8 cellular contexts compared by ENCODE assay signal in genomic region chr19:680287-681028, GRCh38. TPM values are rescaled to one million over a fixed set of nuclear protein-coding genes. Genes with fewer than 3 reads are reported as not detected.
DNase-seq lines count a peak whose midpoint lies in the region; TF ChIP-seq lines count a peak whose summit lies in the region.

No MANE protein-coding gene starts in this region.

- H3K27me3 ChIP-seq in MG63 (no peaks in the 10 kb centered on the region), neutrophil (peaks cover 3% of the 10 kb centered on the region)

- H3K4me3 ChIP-seq in MG63 (peak overlapping the region; percentile 58), neutrophil (ENCODE audit: low read depth in 1 of 2, low read length in 1 of 2) (peak overlapping the region; percentile 68 to 69)

- H3K27ac ChIP-seq in neutrophil (peak overlapping the region; percentile 88), substantia nigra (ENCODE audit: low read depth, low read length, poor library complexity, severe bottlenecking) (peak overlapping the region; percentile 85)

- TF ChIP-seq CTCF in neutrophil (IDR thresholded peaks at IDR 0.05) = peak; percentile 88

- H3K4me1 ChIP-seq in neutrophil (ENCODE audit: control insufficient read depth in 1 of 2, insufficient read depth in 1 of 2, low read depth in 1 of 2, low read length in 1 of 2) = peaks cover 45 to 58% of the 10 kb centered on the region in 2 experiments

- H3K36me3 ChIP-seq in MG63 (no peaks in the 10 kb centered on the region; the same call in 1 of the 2 replicates), neutrophil (no peaks in the 10 kb centered on the region)

- no peaks in the 10 kb centered on the region for H3K9me3 ChIP-seq in MG63
- H3K9me3 ChIP-seq in neutrophil = no peaks in the 10 kb centered on the region

- peak; percentile 89 for DNase-seq in GF-D8 (lab: John Stamatoyannopoulos, UW)
- DNase-seq in HCEC 1CT = peak; percentile 97
- DNase-seq in MG63 = peak; percentile 96
- peak; percentile 93 to 94 for DNase-seq in SHP77 (lab: John Stamatoyannopoulos, UW)
- peak; percentile 100 for DNase-seq in activated gamma-delta T cell treated with Interleukin-2 at 50 U/mL for 16 hours
- peak; percentile 88 for DNase-seq in foreskin melanocyte
- peak; percentile 64 to 100 (median 98) for DNase-seq in substantia nigra (lab: John Stamatoyannopoulos, UW)

RNA-seq across cellular contexts. Expression of gene FSTL3, which starts 4.3 kb away (rescaled TPM):
- total RNA-seq in MG63 (2014; rRNA removed; shearing (Covaris generic); ENCODE audit: low replicate concordance) = 16.0 and 25.0 TPM in 2 replicates

RNA-seq across cellular contexts. Expression of gene PRSS57, which starts 14.8 kb away (rescaled TPM):
- total RNA-seq in MG63 (2014; rRNA removed; shearing (Covaris generic); ENCODE audit: low replicate concordance) = not detected in 2 replicates

RNA-seq across cellular contexts. Expression of gene RNF126, which starts 17.4 kb away (rescaled TPM):
- 22.0 and 23.5 TPM in 2 replicates for total RNA-seq in MG63 (2014; rRNA removed; shearing (Covaris generic); ENCODE audit: low replicate concordance)

RNA-seq across cellular contexts. Expression of gene PALM, which starts 28.3 kb away (rescaled TPM):
- 9.3 and 10.5 TPM in 2 replicates for total RNA-seq in MG63 (2014; rRNA removed; shearing (Covaris generic); ENCODE audit: low replicate concordance)

RNA-seq across cellular contexts. Expression of gene FGF22, which starts 40.8 kb away (rescaled TPM):
- not detected in 2 replicates for total RNA-seq in MG63 (2014; rRNA removed; shearing (Covaris generic); ENCODE audit: low replicate concordance)

Comparison
In these comparisons a context has a peak if more than half of its experiments do, and no peak if none do; other contexts are left out.
1. Peak in every context shown above with its lines: DNase-seq, H3K4me3 ChIP-seq and H3K27ac ChIP-seq.